Comparison of ENCODE assay signal across 8 cellular contexts in genomic region chr4:113052379-113052951, GRCh38. TPM values are rescaled to one million over a fixed set of nuclear protein-coding genes. Genes with fewer than 3 reads are reported as not detected.
DNase-seq lines count a peak whose midpoint lies in the region; ATAC-seq, FAIRE-seq and TF ChIP-seq lines count a peak whose summit lies in the region.

No MANE protein-coding gene starts in this region.

- H3K36me3 ChIP-seq in BLaER1 (no peaks in the 10 kb centered on the region), astrocyte (ENCODE audit: insufficient read depth, low read length) (no peaks in the 10 kb centered on the region)
- H3K36me3 ChIP-seq in CD8-positive, alpha-beta memory T cell (ENCODE audit: insufficient read depth, low read length) = no peaks in the 10 kb centered on the region

- TF ChIP-seq CTCF in astrocyte (IDR thresholded peaks at IDR 0.05; ENCODE audit: insufficient read depth, low read depth, low read length) (no peak), nephron progenitor cell (IDR thresholded peaks at IDR 0.05) (no peak)

- 71% methylated on average over 9 of the region's 9 CpGs for WGBS in right cardiac atrium

- no peak overlapping the region for H3K4me3 Mint-ChIP-seq in astrocyte (ENCODE audit: unreplicated experiment)
- H3K4me3 Mint-ChIP-seq in nephron progenitor cell = no peak overlapping the region
- H3K4me3 Mint-ChIP-seq in CD8-positive, alpha-beta memory T cell = no peak overlapping the region

- H3K27ac ChIP-seq in BLaER1 = no peak overlapping the region
- H3K27ac ChIP-seq in astrocyte (ENCODE audit: low read depth, low read length) = no peak overlapping the region
- H3K27ac ChIP-seq in right cardiac atrium (ENCODE audit: low read length) = no peak overlapping the region
- H3K27ac ChIP-seq in CD8-positive, alpha-beta memory T cell (ENCODE audit: low read depth, low read length) = no peak overlapping the region

- no peak overlapping the region for H2AFZ ChIP-seq in astrocyte (ENCODE audit: low read depth, low read length)

- DNase-seq in astrocyte (ENCODE audit: low read depth) (peak; percentile 86), NCI-H1092 treated with DMSO at 0.1 percent for 48 hours (lab: John Stamatoyannopoulos, UW) (no peak), nephron progenitor cell (no peak), right cardiac atrium (no peak)
- DNase-seq in CD8-positive, alpha-beta memory T cell = no peak

- no peaks in the 10 kb centered on the region for H4K20me1 ChIP-seq in BLaER1
- no peaks in the 10 kb centered on the region for H4K20me1 ChIP-seq in astrocyte (ENCODE audit: insufficient read depth, low read length)

- H3K9me3 ChIP-seq in BLaER1 (no peaks in the 10 kb centered on the region), astrocyte (ENCODE audit: insufficient read depth, low read depth, low read length) (no peaks in the 10 kb centered on the region), right cardiac atrium (ENCODE audit: control insufficient read depth, low read length) (no peaks in the 10 kb centered on the region)
- no peaks in the 10 kb centered on the region for H3K9me3 ChIP-seq in CD8-positive, alpha-beta memory T cell (ENCODE audit: low read length)

- H3K4me1 ChIP-seq in BLaER1 (peaks cover 12% of the 10 kb centered on the region), astrocyte (ENCODE audit: insufficient read depth, low read length) (peaks cover 8% of the 10 kb centered on the region), right cardiac atrium (ENCODE audit: control insufficient read depth, insufficient read depth, low read length) (no peaks in the 10 kb centered on the region)
- H3K4me1 ChIP-seq in CD8-positive, alpha-beta memory T cell (ENCODE audit: insufficient read depth, low read length) = no peaks in the 10 kb centered on the region

- H3K4me2 ChIP-seq in BLaER1 = peak overlapping the region; percentile 33
- H3K4me2 ChIP-seq in astrocyte (ENCODE audit: low read length) = peak overlapping the region; percentile 19

- intact Hi-C loops in right cardiac atrium (cut with DNase I) = no loop called here

- H3K4me1 Mint-ChIP-seq in astrocyte (ENCODE audit: low read depth, unreplicated experiment) = peaks cover 13% of the 10 kb centered on the region
- no peaks in the 10 kb centered on the region for H3K4me1 Mint-ChIP-seq in nephron progenitor cell
- H3K4me1 Mint-ChIP-seq in CD8-positive, alpha-beta memory T cell = no peaks in the 10 kb centered on the region

- CTCF ChIA-PET in CD8-positive, alpha-beta memory T cell (lab: Charles Lee) = no interaction called here

- no peak overlapping the region for H3K4me3 ChIP-seq in BLaER1
- H3K4me3 ChIP-seq in astrocyte (ENCODE audit: insufficient read depth, low read depth, low read length) = no peak overlapping the region
- no peak overlapping the region for H3K4me3 ChIP-seq in right cardiac atrium (ENCODE audit: low read length)
- H3K4me3 ChIP-seq in CD8-positive, alpha-beta memory T cell (ENCODE audit: low read length) = no peak overlapping the region

- POLR2A ChIA-PET in CD8-positive, alpha-beta memory T cell (lab: Charles Lee) = no interaction called here

- H3K27me3 ChIP-seq in BLaER1 (no peaks in the 10 kb centered on the region), astrocyte (ENCODE audit: insufficient read depth, low read length) (no peaks in the 10 kb centered on the region), right cardiac atrium (ENCODE audit: control insufficient read depth, insufficient read depth) (no peaks in the 10 kb centered on the region)
- no peaks in the 10 kb centered on the region for H3K27me3 ChIP-seq in CD8-positive, alpha-beta memory T cell (ENCODE audit: insufficient read depth, low read length, poor library complexity, severe bottlenecking)

- no peaks in the 10 kb centered on the region for H3K79me2 ChIP-seq in astrocyte (ENCODE audit: insufficient read depth, low read length)

- peak; percentile 54 for FAIRE-seq in astrocyte (lab: Jason Lieb, UNC)

- ATAC-seq in GM19372 (IDR thresholded peaks at IDR 0.05; ENCODE audit: low read depth, unreplicated experiment) (peak; percentile 99), HG03442 (IDR thresholded peaks at IDR 0.05; ENCODE audit: unreplicated experiment) (peak; percentile 100), right cardiac atrium (no peak)

- peak overlapping the region; percentile 9 for H3K27ac Mint-ChIP-seq in astrocyte (ENCODE audit: unreplicated experiment)
- no peak overlapping the region for H3K27ac Mint-ChIP-seq in nephron progenitor cell
- H3K27ac Mint-ChIP-seq in CD8-positive, alpha-beta memory T cell = no peak overlapping the region

- H3K9ac ChIP-seq in BLaER1 (no peak overlapping the region), astrocyte (ENCODE audit: low read length) (no peak overlapping the region)

- H3K36me3 Mint-ChIP-seq in astrocyte (ENCODE audit: low read depth, unreplicated experiment) (no peaks in the 10 kb centered on the region), nephron progenitor cell (ENCODE audit: low read depth) (no peaks in the 10 kb centered on the region)
- no peaks in the 10 kb centered on the region for H3K36me3 Mint-ChIP-seq in CD8-positive, alpha-beta memory T cell

- H3K9me3 Mint-ChIP-seq in astrocyte (ENCODE audit: unreplicated experiment) (no peaks in the 10 kb centered on the region), nephron progenitor cell (no peaks in the 10 kb centered on the region)
- H3K9me3 Mint-ChIP-seq in CD8-positive, alpha-beta memory T cell = peaks cover 0 to 2% (median 0%) of the 10 kb centered on the region in 5 donors

- no peaks in the 10 kb centered on the region for H3K27me3 Mint-ChIP-seq in astrocyte (ENCODE audit: low read depth, unreplicated experiment)
- H3K27me3 Mint-ChIP-seq in nephron progenitor cell (ENCODE audit: low read depth, poor library complexity) = no peaks in the 10 kb centered on the region
- peaks cover 0 to 13% of the 10 kb centered on the region in 2 donors for H3K27me3 Mint-ChIP-seq in CD8-positive, alpha-beta memory T cell

RNA-seq across cellular contexts. Expression of gene ANK2, which starts 3.0 kb away (rescaled TPM):
- total RNA-seq in astrocyte (77.1 and 77.8 TPM in 2 replicates), right cardiac atrium (100 to 1,000 TPM; 324 to 377 (median 344) TPM)
- polyA plus RNA-seq in right cardiac atrium = 78.6 TPM
- under 1 TPM; 0.26 to 0.80 TPM for total RNA-seq in CD8-positive, alpha-beta memory T cell
- not detected for polyA plus RNA-seq in CD8-positive, alpha-beta memory T cell

Comparison
In these comparisons a context has a peak if more than half of its experiments do, and no peak if none do; other contexts are left out.
1. ATAC-seq: peak in GM19372 (single experiment) and HG03442 (single experiment); none in right cardiac atrium (0 of 2).
2. RNA of gene ANK2, which starts 3.0 kb away (total RNA-seq): 324 to 377 TPM in right cardiac atrium and 77.1 to 77.8 TPM in astrocyte; 0.26 to 0.80 TPM in CD8-positive, alpha-beta memory T cell; every median in the first group is over 10 times any median in the second.